ENCODE assay signal across 13 cellular contexts in the genomic region with DNA sequence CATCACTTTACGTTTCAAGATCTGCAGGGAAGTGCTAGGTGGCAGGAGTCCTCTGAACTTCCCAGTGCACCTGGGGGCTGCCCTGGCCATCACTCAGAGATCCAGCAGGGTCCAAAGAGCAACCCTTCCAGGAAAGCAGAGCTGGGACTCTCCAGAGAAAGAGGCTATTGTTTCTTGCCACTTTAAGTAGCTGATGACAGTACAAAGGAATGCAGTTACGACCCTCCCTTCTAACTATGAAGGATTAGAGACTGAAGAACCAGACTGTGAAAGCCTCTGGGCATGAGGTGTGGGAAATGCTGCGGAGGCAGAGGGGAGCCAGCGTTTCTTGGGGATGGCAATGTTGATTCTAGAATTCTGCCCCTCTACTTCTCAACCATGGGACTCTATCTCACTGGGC.
DNase-seq lines count a peak whose midpoint lies in the region; ATAC-seq and TF ChIP-seq lines count a peak whose summit lies in the region.
"Had no signal": no experiment of that assay in that cellular context is flagged by ENCODE, and none has a peak within 500 bp of the region (broad histone marks: within the 10 kb centered on the region; RNA-seq: fewer than 3 reads in every experiment).

No MANE protein-coding gene starts in this region.

- H3K36me3 ChIP-seq in NT2/D1 (ENCODE audit: insufficient read depth, insufficient read length, low read length) (no peaks in the 10 kb centered on the region), gastrocnemius medialis (no peaks in the 10 kb centered on the region), psoas muscle (ENCODE audit: insufficient read depth in 1 of 2, low read depth in 1 of 2) (no peaks in the 10 kb centered on the region)
- H3K36me3 ChIP-seq: left lung had no signal

- H3K4me1 ChIP-seq in NT2/D1 (ENCODE audit: insufficient read depth, insufficient read length), result no peaks in the 10 kb centered on the region
- peaks cover 15 to 20% of the 10 kb centered on the region in 2 donors for H3K4me1 ChIP-seq in gastrocnemius medialis
- peaks cover 17% of the 10 kb centered on the region for H3K4me1 ChIP-seq in psoas muscle

- H3K27me3 ChIP-seq in NT2/D1 (ENCODE audit: insufficient read depth, insufficient read length) (peaks cover 12% of the 10 kb centered on the region), gastrocnemius medialis (no peaks in the 10 kb centered on the region), psoas muscle (ENCODE audit: insufficient read depth in 3 of 3, low read length in 2 of 3) (no peaks in the 10 kb centered on the region)
- H3K27me3 ChIP-seq: left lung had no signal

- H3K4me3 ChIP-seq in NT2/D1 (ENCODE audit: insufficient read length, low read depth), result no peak overlapping the region
- no peak overlapping the region for H3K4me3 ChIP-seq in epithelial cell of proximal tubule (ENCODE audit: low read depth, low read length)
- H3K4me3 ChIP-seq in gastrocnemius medialis, result no peak overlapping the region
- no peak overlapping the region for H3K4me3 ChIP-seq in psoas muscle
- H3K4me3 ChIP-seq: left lung had no signal

- intact Hi-C loops in gastrocnemius medialis (cut with DNase I; ENCODE audit: low total_unique reads) (no loop called here), psoas muscle (cut with DNase I) (no loop called here)

- ATAC-seq in gastrocnemius medialis, result no peak
- no peak for ATAC-seq in psoas muscle
- ATAC-seq in GM19023 (IDR thresholded peaks at IDR 0.05; ENCODE audit: unreplicated experiment), result no peak
- ATAC-seq: left lung had no signal

- TF ChIP-seq CTCF in epithelial cell of proximal tubule (conservative IDR thresholded peaks at IDR 0.05; ENCODE audit: low read depth, low read length) (no peak), gastrocnemius medialis (IDR thresholded peaks at IDR 0.05 in 4 of 5, conservative IDR thresholded peaks at IDR 0.05 in 1 of 5) (no peak), psoas muscle (IDR thresholded peaks at IDR 0.05) (no peak)

- WGBS in psoas muscle, 3 donors, result 56 to 61% (median 60%) methylated on average over 4 of the region's 4 CpGs

- H3K9ac ChIP-seq in NT2/D1 (ENCODE audit: insufficient read length, low read depth), result no peak overlapping the region

- 0 out of 2 replicates have a peak, but pooled peaks cover 4% of the 10 kb centered on the region for H3K9me3 ChIP-seq in NT2/D1 (ENCODE audit: insufficient read depth, low read length)
- no peaks in the 10 kb centered on the region for H3K9me3 ChIP-seq in gastrocnemius medialis
- no peaks in the 10 kb centered on the region for H3K9me3 ChIP-seq in psoas muscle
- H3K9me3 ChIP-seq: left lung had no signal

- H3K27ac ChIP-seq in gastrocnemius medialis (no peak overlapping the region), psoas muscle (no peak overlapping the region)
- H3K27ac ChIP-seq: left lung had no signal

- DNase-seq in EL (peak; percentile 54), NT2/D1 (ENCODE audit: low read depth, low spot score) (peak; percentile 57), epithelial cell of proximal tubule (ENCODE audit: low read depth) (peak; percentile 66), myocyte (ENCODE audit: low read depth) (peak; percentile 58), gastrocnemius medialis (no peak), psoas muscle (no peak), NCI-H128 (lab: John Stamatoyannopoulos, UW; ENCODE audit: unreplicated experiment) (no peak)
- DNase-seq: activated CD4-positive, alpha-beta T cell treated with anti-CD3 and anti-CD28 coated beads, Interleukin-2, amount 10 ng/mL, durations not matched to agents 7 days and 5 days; caudate nucleus; left lung; nucleus accumbens; stimulated activated CD4-positive, alpha-beta T cell treated with anti-CD3 and anti-CD28 coated beads, Interleukin-1b, Interleukin-23, amount 100 ng/mL, for 48 hours had no signal

- in situ Hi-C loops in gastrocnemius medialis (cut with MboI; ENCODE audit: low sequenced_read_pairs in 4 of 4), result no loop called here

- TF ChIP-seq POLR2A in gastrocnemius medialis (IDR thresholded peaks at IDR 0.05), result no peak

Comparison
In these comparisons a context has a peak if more than half of its experiments do, and no peak if none do; other contexts are left out.
1. DNase-seq: peak in EL (single experiment), NT2/D1 (single experiment), epithelial cell of proximal tubule (single experiment) and myocyte (single experiment); none in gastrocnemius medialis (0 of 2), psoas muscle (0 of 2) and NCI-H128 (single experiment).